In the genomic region with DNA sequence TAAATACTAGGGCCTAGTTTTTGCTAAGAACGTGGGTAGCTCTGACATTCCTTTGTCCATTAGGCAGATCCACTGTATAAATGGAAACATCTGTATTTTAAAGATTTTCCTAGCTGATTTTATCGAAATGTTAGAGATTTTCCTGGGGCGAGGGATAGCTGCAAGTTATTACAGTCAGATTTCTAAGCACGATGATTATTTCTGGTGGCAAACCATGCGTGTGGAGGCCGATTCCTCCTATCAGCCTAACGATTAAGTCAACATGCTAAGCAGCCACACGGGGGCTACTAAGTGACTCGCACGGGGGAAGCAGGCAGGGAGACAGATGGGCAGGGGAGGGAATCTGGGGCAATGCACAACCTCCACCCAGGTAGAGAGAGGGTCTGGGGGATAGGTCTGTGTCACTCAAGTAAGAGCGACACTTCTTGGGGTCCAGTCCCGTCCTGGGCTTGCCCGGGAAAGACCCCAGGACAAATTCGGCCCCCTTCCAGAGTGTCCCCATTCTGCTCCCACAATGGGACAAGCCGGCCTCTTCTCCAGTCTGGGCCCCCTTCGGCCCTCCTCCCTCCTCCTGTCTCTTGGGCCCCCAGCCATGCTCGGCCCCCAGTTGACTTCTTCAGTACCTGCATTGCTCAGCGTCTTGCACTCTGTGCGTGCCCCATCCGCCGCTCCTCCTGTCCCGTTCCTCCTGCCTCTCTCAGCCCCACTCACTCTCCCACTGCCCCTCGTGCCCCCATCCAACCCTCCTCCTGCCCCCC, we compare ENCODE assay signal across 8 cellular contexts. TPM values are rescaled to one million over a fixed set of nuclear protein-coding genes. Genes with fewer than 3 reads are reported as not detected.
DNase-seq lines count a peak whose midpoint lies in the region; ATAC-seq and TF ChIP-seq lines count a peak whose summit lies in the region.

No MANE protein-coding gene starts in this region.

- H3F3A ChIP-seq in neural progenitor cell (ENCODE audit: low read depth) = peaks cover 8% of the 10 kb centered on the region

- H3K36me3 ChIP-seq in Peyer's patch (peaks cover 0 to 21% (median 0%) of the 10 kb centered on the region in 3 donors), neural progenitor cell (no peaks in the 10 kb centered on the region), suprapubic skin (peaks cover 19% of the 10 kb centered on the region)

- H3K4me1 ChIP-seq in Peyer's patch = peaks cover 0 to 26% (median 22%) of the 10 kb centered on the region in 4 donors
- peaks cover 5% of the 10 kb centered on the region for H3K4me1 ChIP-seq in neural progenitor cell
- peaks cover 40% of the 10 kb centered on the region for H3K4me1 ChIP-seq in suprapubic skin

- TF ChIP-seq POLR2A in Peyer's patch (IDR thresholded peaks at IDR 0.05) = peak in 1 of 2 donors; percentile 5
- no peak for TF ChIP-seq POLR2A in suprapubic skin (IDR thresholded peaks at IDR 0.05)

- ATAC-seq in GM19395 (IDR thresholded peaks at IDR 0.05; ENCODE audit: unreplicated experiment) = peak; percentile 30

- H3K4me3 Mint-ChIP-seq in CD14-positive monocyte = peak overlapping the region; percentile 89 to 95
- peak overlapping the region; percentile 97 for H3K4me3 Mint-ChIP-seq in activated T-helper 2 cell treated with anti-CD3 and anti-CD28 coated beads, Interferon-gamma antibody, Interleukin-2, Interleukin-4, amounts not matched to agents 10 μg/mL and 5 μg/mL and 100 μg/mL, durations not matched to agents 14 hours and 24 hours and 36 hours (ENCODE audit: low read depth)
- peak overlapping the region; percentile 99 for H3K4me3 Mint-ChIP-seq in neural progenitor cell

- WGBS in suprapubic skin = 3% methylated on average over 23 of the region's 23 CpGs

- H3K27ac ChIP-seq in Peyer's patch = peak overlapping the region; percentile 97 to 100 (median 98)
- H3K27ac ChIP-seq in neural progenitor cell = no peak overlapping the region
- peak overlapping the region; percentile 90 for H3K27ac ChIP-seq in suprapubic skin

- H3K27me3 Mint-ChIP-seq in CD14-positive monocyte (ENCODE audit: low read depth in 3 of 3) (peaks cover 0 to 7% (median 0%) of the 10 kb centered on the region in 3 donors), neural progenitor cell (ENCODE audit: insufficient read depth, low read depth) (no peaks in the 10 kb centered on the region)
- no peaks in the 10 kb centered on the region for H3K27me3 Mint-ChIP-seq in activated T-helper 2 cell treated with anti-CD3 and anti-CD28 coated beads, Interferon-gamma antibody, Interleukin-2, Interleukin-4, amounts not matched to agents 10 μg/mL and 5 μg/mL and 100 μg/mL, durations not matched to agents 14 hours and 24 hours and 36 hours (ENCODE audit: low read depth)

- TF ChIP-seq CTCF in CD14-positive monocyte (IDR thresholded peaks at IDR 0.05) = peak; percentile 59
- TF ChIP-seq CTCF in Peyer's patch (IDR thresholded peaks at IDR 0.05) = peak in 5 of 6 experiments; percentile 41 to 70 (median 53)
- TF ChIP-seq CTCF in fibroblast of villous mesenchyme (IDR thresholded peaks at IDR 0.05; ENCODE audit: insufficient read depth, low read depth, low read length) = peak; percentile 59
- peak; percentile 57 for TF ChIP-seq CTCF in neural progenitor cell (IDR thresholded peaks at IDR 0.05)
- TF ChIP-seq CTCF in suprapubic skin (IDR thresholded peaks at IDR 0.05) = peak in 1 of 2 donors; percentile 41

- TF ChIP-seq EP300 in suprapubic skin (IDR thresholded peaks at IDR 0.05) = no peak

- peak overlapping the region; percentile 96 for H3K4me2 ChIP-seq in neural progenitor cell

- H2AFZ ChIP-seq in neural progenitor cell (replicated peaks) = peak overlapping the region; percentile 73

- H4K20me1 ChIP-seq in neural progenitor cell (ENCODE audit: low read depth) = no peaks in the 10 kb centered on the region

- H3K27ac Mint-ChIP-seq in CD14-positive monocyte (peak overlapping the region; percentile 92 to 99 (median 97)), neural progenitor cell (peak overlapping the region; percentile 55)
- H3K27ac Mint-ChIP-seq in activated T-helper 2 cell treated with anti-CD3 and anti-CD28 coated beads, Interferon-gamma antibody, Interleukin-2, Interleukin-4, amounts not matched to agents 10 μg/mL and 5 μg/mL and 100 μg/mL, durations not matched to agents 14 hours and 24 hours and 36 hours = peak overlapping the region; percentile 83

- no peaks in the 10 kb centered on the region for H3K9me3 Mint-ChIP-seq in CD14-positive monocyte
- no peaks in the 10 kb centered on the region for H3K9me3 Mint-ChIP-seq in activated T-helper 2 cell treated with anti-CD3 and anti-CD28 coated beads, Interferon-gamma antibody, Interleukin-2, Interleukin-4, amounts not matched to agents 10 μg/mL and 5 μg/mL and 100 μg/mL, durations not matched to agents 14 hours and 24 hours and 36 hours
- H3K9me3 Mint-ChIP-seq in neural progenitor cell = no peaks in the 10 kb centered on the region

- H3K9me3 ChIP-seq in Peyer's patch (no peaks in the 10 kb centered on the region), neural progenitor cell (ENCODE audit: low read depth) (no peaks in the 10 kb centered on the region), suprapubic skin (no peaks in the 10 kb centered on the region)

- H3K4me1 Mint-ChIP-seq in CD14-positive monocyte (peaks cover 59% of the 10 kb centered on the region), neural progenitor cell (peaks cover 27% of the 10 kb centered on the region)
- peaks cover 32% of the 10 kb centered on the region for H3K4me1 Mint-ChIP-seq in activated T-helper 2 cell treated with anti-CD3 and anti-CD28 coated beads, Interferon-gamma antibody, Interleukin-2, Interleukin-4, amounts not matched to agents 10 μg/mL and 5 μg/mL and 100 μg/mL, durations not matched to agents 14 hours and 24 hours and 36 hours (ENCODE audit: low read depth)

- intact Hi-C loops in CD14-positive monocyte (cut with micrococcal nuclease) = loop anchor here in 1 of 2 donors (5.0 kb wide), 2 partner anchors 59 to 234 kb away; a partner anchor contains a TSS
- intact Hi-C loops in activated T-helper 2 cell treated with anti-CD3 and anti-CD28 coated beads, Interferon-gamma antibody, Interleukin-2, Interleukin-4, amounts not matched to agents 10 μg/mL and 5 μg/mL and 100 μg/mL, durations not matched to agents 14 hours and 24 hours and 36 hours (cut with micrococcal nuclease) = loop anchor here (5.0 kb wide), 1 partner anchor 59 kb away; a partner anchor contains a TSS

- peaks cover 36% of the 10 kb centered on the region for H3K79me2 ChIP-seq in neural progenitor cell (ENCODE audit: low read depth)

- peak; percentile 55 for DNase-seq in CD14-positive monocyte (ENCODE audit: low spot score)
- peak; percentile 100 for DNase-seq in HuH-7 (ENCODE audit: low spot score)
- peak; percentile 62 to 81 (median 81) for DNase-seq in Peyer's patch
- DNase-seq in activated T-helper 2 cell treated with anti-CD3 and anti-CD28 coated beads, Interferon-gamma antibody, Interleukin-2, Interleukin-4, amounts not matched to agents 10 μg/mL and 5 μg/mL and 100 μg/mL, durations not matched to agents 14 hours and 24 hours and 36 hours (ENCODE audit: low spot score) = peak; percentile 48
- peak; percentile 83 for DNase-seq in fibroblast of villous mesenchyme (ENCODE audit: low read depth)
- DNase-seq in neural progenitor cell (ENCODE audit: low spot score) = peak; percentile 89
- peak; percentile 78 to 88 for DNase-seq in suprapubic skin (ENCODE audit: low spot score in 2 of 2)

- peak overlapping the region; percentile 80 for H3K9ac ChIP-seq in neural progenitor cell

- H3K36me3 Mint-ChIP-seq in CD14-positive monocyte (peaks cover 16 to 19% of the 10 kb centered on the region in 2 donors), neural progenitor cell (peaks cover 2% of the 10 kb centered on the region)
- peaks cover 13% of the 10 kb centered on the region for H3K36me3 Mint-ChIP-seq in activated T-helper 2 cell treated with anti-CD3 and anti-CD28 coated beads, Interferon-gamma antibody, Interleukin-2, Interleukin-4, amounts not matched to agents 10 μg/mL and 5 μg/mL and 100 μg/mL, durations not matched to agents 14 hours and 24 hours and 36 hours (ENCODE audit: low read depth)

- H3K27me3 ChIP-seq in Peyer's patch (no peaks in the 10 kb centered on the region), neural progenitor cell (no peaks in the 10 kb centered on the region), suprapubic skin (no peaks in the 10 kb centered on the region)

- H3K4me3 ChIP-seq in Peyer's patch (peak overlapping the region; percentile 71 to 87 (median 79)), fibroblast of villous mesenchyme (ENCODE audit: low read depth, low read length) (peak overlapping the region; percentile 92), neural progenitor cell (peak overlapping the region; percentile 86), suprapubic skin (peak overlapping the region; percentile 73)

RNA-seq across cellular contexts. Expression of a gene that starts 0.6 kb away (rescaled TPM):
- polyA plus RNA-seq in CD14-positive monocyte = 10 to 100 TPM in 1 of 2 donors, 1 to 10 TPM in 1; 9.5 to 12.6 TPM
- total RNA-seq in Peyer's patch (100 to 1,000 TPM in 3 of 4 donors, 10 to 100 TPM in 1; 79.2 to 198 (median 183) TPM), fibroblast of villous mesenchyme (50.1 and 64.4 TPM in 2 replicates), neural progenitor cell (ENCODE audit: low replicate concordance) (9.7 and 19.9 TPM in 2 replicates), suprapubic skin (10 to 100 TPM in 3 of 4 donors, 1 to 10 TPM in 1; 7.2 to 24.8 (median 16.7) TPM)
- total RNA-seq in activated T-helper 2 cell treated with anti-CD3 and anti-CD28 coated beads, Interferon-gamma antibody, Interleukin-2, Interleukin-4, amounts not matched to agents 10 μg/mL and 5 μg/mL and 100 μg/mL, durations not matched to agents 14 hours and 24 hours and 36 hours = 32.7 and 34.2 TPM in 2 replicates

RNA-seq across cellular contexts. Expression of a gene that starts 41.2 kb away (rescaled TPM):
- under 1 TPM in 1 of 2 donors, not detected in 1; 0.23 TPM for polyA plus RNA-seq in CD14-positive monocyte
- total RNA-seq in Peyer's patch (100 to 1,000 TPM; 149 to 196 (median 168) TPM), fibroblast of villous mesenchyme (28.3 and 31.5 TPM in 2 replicates), neural progenitor cell (ENCODE audit: low replicate concordance) (7.3 and 24.0 TPM in 2 replicates), suprapubic skin (10 to 100 TPM; 27.3 to 60.1 (median 35.0) TPM)
- total RNA-seq in activated T-helper 2 cell treated with anti-CD3 and anti-CD28 coated beads, Interferon-gamma antibody, Interleukin-2, Interleukin-4, amounts not matched to agents 10 μg/mL and 5 μg/mL and 100 μg/mL, durations not matched to agents 14 hours and 24 hours and 36 hours = 9.4 and 11.1 TPM in 2 replicates

RNA-seq across cellular contexts. Expression of a gene that starts 58.1 kb away (rescaled TPM):
- polyA plus RNA-seq in CD14-positive monocyte = 10 to 100 TPM; 12.2 to 22.0 TPM
- total RNA-seq in Peyer's patch = 10 to 100 TPM; 55.3 to 74.8 (median 60.3) TPM
- total RNA-seq in activated T-helper 2 cell treated with anti-CD3 and anti-CD28 coated beads, Interferon-gamma antibody, Interleukin-2, Interleukin-4, amounts not matched to agents 10 μg/mL and 5 μg/mL and 100 μg/mL, durations not matched to agents 14 hours and 24 hours and 36 hours = 31.5 and 34.0 TPM in 2 replicates
- total RNA-seq in fibroblast of villous mesenchyme = 20.0 and 29.4 TPM in 2 replicates
- total RNA-seq in neural progenitor cell (ENCODE audit: low replicate concordance) = 48.3 and 62.4 TPM in 2 replicates
- 10 to 100 TPM; 27.2 to 40.5 (median 33.3) TPM for total RNA-seq in suprapubic skin

Comparison
In these comparisons a context has a peak if more than half of its experiments do, and no peak if none do; other contexts are left out.
1. DNase-seq: peak in every context shown above with its lines; median percentile 100 in HuH-7; 89 in neural progenitor cell; 83 in fibroblast of villous mesenchyme; 83 in suprapubic skin; 81 in Peyer's patch; 55 in CD14-positive monocyte; 48 in activated T-helper 2 cell treated with anti-CD3 and anti-CD28 coated beads, Interferon-gamma antibody, Interleukin-2, Interleukin-4, amounts not matched to agents 10 μg/mL and 5 μg/mL and 100 μg/mL, durations not matched to agents 14 hours and 24 hours and 36 hours.